ENCODE assay signal across 15 cellular contexts in genomic region chr2:159084395-159085370, GRCh38.
DNase-seq lines count a peak whose midpoint lies in the region; ATAC-seq and TF ChIP-seq lines count a peak whose summit lies in the region.
"Had no signal": no experiment of that assay in that cellular context is flagged by ENCODE, and none has a peak within 500 bp of the region (broad histone marks: within the 10 kb centered on the region; RNA-seq: fewer than 3 reads in every experiment).

No MANE protein-coding gene starts in this region.

- intact Hi-C loops in MCF 10A (cut with micrococcal nuclease) (no loop called here), left lung (cut with DNase I) (no loop called here), spleen (cut with DNase I; ENCODE audit: low total_unique reads) (no loop called here)

- H3K4me1 ChIP-seq in left lung (peaks cover 19 to 52% of the 10 kb centered on the region in 2 donors), spleen (peaks cover 5 to 52% (median 21%) of the 10 kb centered on the region in 6 donors)

- no peak overlapping the region for H3K4me3 ChIP-seq in left lung
- H3K4me3 ChIP-seq in spleen: no peak overlapping the region

- POLR2A ChIA-PET in MCF 10A (lab: Yijun Ruan, JAX): interaction anchor here (1.0 to 1.6 kb wide), 3 partner anchors 9 to 119 kb away, joined by 3 read pairs; no protein-coding TSS in a partner anchor

- H3K36me3 Mint-ChIP-seq in MCF 10A (ENCODE audit: insufficient read depth, unreplicated experiment): peaks cover 17% of the 10 kb centered on the region

- 50 to 75% (median 60%) methylated on average over 7 of the region's 7 CpGs for WGBS in spleen, 5 donors

- H3K27me3 ChIP-seq in left lung (no peaks in the 10 kb centered on the region), spleen (replicated peaks in 1 of 7) (no peaks in the 10 kb centered on the region)
- H3K27me3 ChIP-seq: foreskin keratinocyte had no signal

- CTCF ChIA-PET in MCF 10A (lab: Yijun Ruan, JAX): interaction anchor here (0.6 to 1.3 kb wide), 4 partner anchors 34 to 50 kb away, joined by 3 read pairs; no protein-coding TSS in a partner anchor

- H3K27ac ChIP-seq in left lung (peak overlapping the region; percentile 66 to 72), spleen (peak overlapping the region in 7 of 8 donors; percentile 28 to 67 (median 59))
- H3K27ac ChIP-seq: foreskin keratinocyte had no signal

- TF ChIP-seq CTCF in MCF 10A (IDR thresholded peaks at IDR 0.05; ENCODE audit: unreplicated experiment): no peak
- TF ChIP-seq CTCF in left lung (IDR thresholded peaks at IDR 0.05): no peak
- no peak for TF ChIP-seq CTCF in spleen (IDR thresholded peaks at IDR 0.05 in 8 of 11, conservative IDR thresholded peaks at IDR 0.05 in 3 of 11)

- no peaks in the 10 kb centered on the region for H3K36me3 ChIP-seq in left lung
- no peaks in the 10 kb centered on the region for H3K36me3 ChIP-seq in spleen

- DNase-seq in GM04504 (ENCODE audit: low read depth) (peak; percentile 63), MCF 10A (ENCODE audit: unreplicated experiment) (no peak), left lung (no peak), spleen (no peak), T1000 (lab: John Stamatoyannopoulos, UW) (no peak)
- no peak for DNase-seq in activated CD4-positive, CD25-positive, alpha-beta regulatory T cell (lab: John Stamatoyannopoulos, UW)
- DNase-seq: activated B cell treated with CpG ODN at 0.5 μM for 24 hours, cerebellar nuclear complex, foreskin keratinocyte, NCI-H1105 treated with DMSO at 0.1 percent for 48 hours, NCI-H526 treated with DMSO at 0.1 percent for 48 hours, SHP77 treated with DMSO at 0.1 percent for 48 hours had no signal

- no peak overlapping the region for H3K4me3 Mint-ChIP-seq in MCF 10A (ENCODE audit: unreplicated experiment)
- H3K4me3 Mint-ChIP-seq: activated B cell treated with CpG ODN at 0.5 μM for 24 hours, B cell had no signal

- no TSS peak for BruUV-seq in MCF 10A (replicated peaks; lab: Mats Ljungman, UMichigan)

- ATAC-seq in left lung: peak; percentile 45
- ATAC-seq in HG03135 (IDR thresholded peaks at IDR 0.05; ENCODE audit: unreplicated experiment): no peak
- no peak for ATAC-seq in HG03108 (IDR thresholded peaks at IDR 0.05; ENCODE audit: unreplicated experiment)

- H3K27ac Mint-ChIP-seq in MCF 10A (ENCODE audit: low read depth, unreplicated experiment): peak overlapping the region; percentile 49
- H3K27ac Mint-ChIP-seq: activated B cell treated with CpG ODN at 0.5 μM for 24 hours, B cell had no signal

- H3K9me3 Mint-ChIP-seq in MCF 10A (ENCODE audit: unreplicated experiment): no peaks in the 10 kb centered on the region
- H3K9me3 Mint-ChIP-seq: activated B cell treated with CpG ODN at 0.5 μM for 24 hours had no signal

- peaks cover 21% of the 10 kb centered on the region for H3K4me1 Mint-ChIP-seq in MCF 10A (ENCODE audit: insufficient read depth, unreplicated experiment)

- no peaks in the 10 kb centered on the region for H3K27me3 Mint-ChIP-seq in MCF 10A (ENCODE audit: insufficient read depth, unreplicated experiment)
- H3K27me3 Mint-ChIP-seq: B cell had no signal

- no peak for TF ChIP-seq POLR2A in spleen (IDR thresholded peaks at IDR 0.05)

- H3K9me3 ChIP-seq in left lung (no peaks in the 10 kb centered on the region), spleen (no peaks in the 10 kb centered on the region)
